In genomic region chr14:36604757-36605505, GRCh38 we compare ENCODE assay signal across 8 cellular contexts. TPM values are rescaled to one million over a fixed set of nuclear protein-coding genes. Genes with fewer than 3 reads are reported as not detected.
DNase-seq lines count a peak whose midpoint lies in the region; ATAC-seq, FAIRE-seq and TF ChIP-seq lines count a peak whose summit lies in the region.

No MANE protein-coding gene starts in this region.

- 6% methylated on average over 4 of the region's 4 CpGs; no CpG with 5 or more reads in 1 of the 2 experiments for WGBS in H1 (ENCODE audit: extremely low coverage in 1 of 2, insufficient coverage in 1 of 2, insufficient read length in 1 of 2, insufficient replicate concordance in 2 of 2, low coverage in 1 of 2, low lambda C conversion rate in 2 of 2, missing lambda C conversion rate in 1 of 2), 2 experiments

- H3K27me3 ChIP-seq in H1 (replicated peaks in 1 of 4; ENCODE audit: control insufficient read depth in 3 of 4, extremely low read depth in 1 of 4, insufficient read depth in 3 of 4, low read length in 3 of 4) = no peaks in the 10 kb centered on the region

- H3K79me2 ChIP-seq in H1 (ENCODE audit: control insufficient read depth in 1 of 2, insufficient read depth in 2 of 2, low read length in 2 of 2) = no peaks in the 10 kb centered on the region

- peaks cover 2 to 12% (median 8%) of the 10 kb centered on the region in 4 experiments; a peak in 5 of 7 replicates for H3K4me1 ChIP-seq in H1 (replicated peaks in 1 of 4; ENCODE audit: control insufficient read depth in 3 of 4, insufficient read depth in 4 of 4, low read length in 3 of 4)

- no peak overlapping the region for H2BK20ac ChIP-seq in H1 (ENCODE audit: low read length)

- peak overlapping the region in 1 of 2 experiments; percentile 59; a peak in 2 of 4 replicates for H3K4me2 ChIP-seq in H1 (ENCODE audit: insufficient read depth in 1 of 2, low read depth in 2 of 2, low read length in 2 of 2)

- H2BK120ac ChIP-seq in H1 (replicated peaks; ENCODE audit: low read depth, low read length) = no peak overlapping the region

- H4K91ac ChIP-seq in H1 (replicated peaks; ENCODE audit: insufficient read length, low read length) = no peak overlapping the region

- ATAC-seq in HG02852 (IDR thresholded peaks at IDR 0.05; ENCODE audit: unreplicated experiment) = peak; percentile 79
- ATAC-seq in omental fat pad (ENCODE audit: low FRiP score) = no peak

- no peaks in the 10 kb centered on the region for H3K9me3 ChIP-seq in H1 (ENCODE audit: insufficient read depth in 2 of 2, low read depth in 1 of 2, low read length in 1 of 2)

- H3K23me2 ChIP-seq in H1 (ENCODE audit: low read depth, low read length) = no peaks in the 10 kb centered on the region; the same call in 1 of the 2 replicates

- no peak overlapping the region for H2AK5ac ChIP-seq in H1 (ENCODE audit: low read depth, low read length)

- H3K79me1 ChIP-seq in H1 (ENCODE audit: low read depth, low read length) = no peaks in the 10 kb centered on the region

- no peak overlapping the region for H3K9ac ChIP-seq in H1 (replicated peaks in 1 of 4; ENCODE audit: extremely low read depth in 1 of 4, low read depth in 3 of 4, low read length in 3 of 4)

- DNase-seq in ACHN = peak; percentile 63
- DNase-seq in GM12865 (ENCODE audit: low read depth) = peak; percentile 73
- peak; percentile 81 to 97 (median 97) for DNase-seq in NCI-H1417 (lab: John Stamatoyannopoulos, UW)
- DNase-seq in SK-MEL-5 (ENCODE audit: low read depth, low spot score) = peak; percentile 90
- peak in 1 of 2 experiments; percentile 70 for DNase-seq in H1 (ENCODE audit: low read depth in 1 of 2, low spot score in 2 of 2)
- peak in 1 of 2 experiments; percentile 54 for DNase-seq in mesothelial cell of epicardium (ENCODE audit: low spot score in 2 of 2, unreplicated experiment in 2 of 2)
- no peak for DNase-seq in omental fat pad (ENCODE audit: low spot score)

- H3K18ac ChIP-seq in H1 (ENCODE audit: extremely low read depth, low read length) = no peak overlapping the region

- POLR2A ChIA-PET in H1 (lab: Charles Lee; ENCODE audit: partially characterized antibody) = interaction anchor here (0.6 kb wide), 1 partner anchor 81 kb away, joined by 3 read pairs; no protein-coding TSS in a partner anchor

- no peaks in the 10 kb centered on the region for H4K20me1 ChIP-seq in H1 (replicated peaks in 1 of 2; ENCODE audit: control insufficient read depth in 1 of 2, insufficient read depth in 2 of 2, low read length in 2 of 2)

- H2BK12ac ChIP-seq in H1 (ENCODE audit: low read depth, low read length) = no peak overlapping the region

- no peak overlapping the region for H3K23ac ChIP-seq in H1 (ENCODE audit: insufficient read length)

- no peak overlapping the region for H4K8ac ChIP-seq in H1 (ENCODE audit: extremely low read depth, insufficient read depth, low read length)

- in situ Hi-C loops in ACHN (cut with HindIII; ENCODE audit: low pct_ligation_motif_present, low pct_unique_long_range_greater_than_20kb, low sequenced_read_pairs) = no loop called here
- in situ Hi-C loops in SK-MEL-5 (cut with HindIII; ENCODE audit: low pct_unique_long_range_greater_than_20kb, low sequenced_read_pairs) = no loop called here

- no peak overlapping the region for H4K5ac ChIP-seq in H1 (ENCODE audit: insufficient read length, low read depth, low read length)

- TF ChIP-seq CTCF in GM12865 (IDR thresholded peaks at IDR 0.05; ENCODE audit: insufficient read depth, low read depth, low read length, missing control alignments) = peak; percentile 76
- peak in 2 of 3 experiments; percentile 78 to 88; a peak in 3 of 4 replicates for TF ChIP-seq CTCF in H1 (IDR thresholded peaks at IDR 0.05; ENCODE audit: control extremely low read depth in 1 of 3, insufficient read depth in 1 of 3, low read depth in 1 of 3, low read length in 3 of 3)
- peak; percentile 71 for TF ChIP-seq CTCF in mesothelial cell of epicardium (IDR thresholded peaks at IDR 0.05; ENCODE audit: unreplicated experiment)
- TF ChIP-seq CTCF in omental fat pad (IDR thresholded peaks at IDR 0.05) = peak in 1 of 3 donors; percentile 26

- no peak overlapping the region for H3K27ac ChIP-seq in H1 (ENCODE audit: low read depth, low read length)

- CTCF ChIA-PET in H1 (lab: Charles Lee; ENCODE audit: partially characterized antibody) = interaction anchor here (0.6 to 10.9 kb wide), 55 partner anchors 9 to 1654 kb away, joined by 3 to 183 read pairs (median 4); partner anchors contain the start of genes NKX2-1, NKX2-8 and PAX9

- H3K36me3 ChIP-seq in H1 (ENCODE audit: control insufficient read depth in 2 of 4, insufficient read depth in 4 of 4, low read length in 3 of 4) = no peaks in the 10 kb centered on the region

- no peaks in the 10 kb centered on the region for H3K4me1 Mint-ChIP-seq in mesothelial cell of epicardium

- TF ChIP-seq EP300 in H1 (IDR thresholded peaks at IDR 0.05; ENCODE audit: borderline replicate concordance in 1 of 2, low read depth in 2 of 2, low read length in 2 of 2) = no peak

- H2BK15ac ChIP-seq in H1 (ENCODE audit: low read length) = no peak overlapping the region

- no peak overlapping the region for H3K14ac ChIP-seq in H1 (ENCODE audit: insufficient read length)

- no peak for TF ChIP-seq POLR2A in H1 (IDR thresholded peaks at IDR 0.05; ENCODE audit: control extremely low read depth in 1 of 2, low read depth in 2 of 2, low read length in 2 of 2)

- H3K4me3 ChIP-seq in GM12865 (ENCODE audit: low read depth, low read length) (no peak overlapping the region), H1 (ENCODE audit: extremely low read depth in 1 of 4, insufficient read depth in 2 of 4, low read depth in 3 of 4, low read length in 4 of 4) (peak overlapping the region in 1 of 4 experiments; percentile 40; a peak in 2 of 8 replicates)

- H3K4me3 Mint-ChIP-seq in mesothelial cell of epicardium = no peak overlapping the region

- no peak overlapping the region for H3K4ac ChIP-seq in H1 (replicated peaks; ENCODE audit: insufficient read length, low read depth, low read length)

- FAIRE-seq in H1 (lab: Jason Lieb, UNC) = peak; percentile 98

- H2AFZ ChIP-seq in H1 (ENCODE audit: low read length) = no peak overlapping the region

- H3K27ac Mint-ChIP-seq in mesothelial cell of epicardium = no peak overlapping the region

- H2BK5ac ChIP-seq in H1 (ENCODE audit: low read depth, low read length) = no peak overlapping the region

- peak; percentile 90 to 93 for TF ChIP-seq RAD21 in H1 (IDR thresholded peaks at IDR 0.05 in 1 of 2, conservative IDR thresholded peaks at IDR 0.05 in 1 of 2; ENCODE audit: low read depth in 2 of 2, low read length in 2 of 2)

- peaks cover 58% of the 10 kb centered on the region for H3K27me3 Mint-ChIP-seq in mesothelial cell of epicardium (ENCODE audit: low read depth)

- no peaks in the 10 kb centered on the region for H3K36me3 Mint-ChIP-seq in mesothelial cell of epicardium

- no peak overlapping the region for H3K56ac ChIP-seq in H1 (replicated peaks; ENCODE audit: insufficient read length, low read depth, low read length)

- no peaks in the 10 kb centered on the region for H3K9me3 Mint-ChIP-seq in mesothelial cell of epicardium

TF ChIP-seq in H1, 55 proteins besides CTCF, POLR2A, EP300 and RAD21:
- peak; percentile 19; the same call in 1 of the 2 replicates for TF ChIP-seq SP1 (IDR thresholded peaks at IDR 0.05; ENCODE audit: low read depth, low read length)
- peak; percentile 75 for TF ChIP-seq ASH2L (IDR thresholded peaks at IDR 0.05; ENCODE audit: low read length)
- 0 out of 2 replicates have a peak, but pooled peaks have one; percentile 22 for TF ChIP-seq KDM5A (IDR thresholded peaks at IDR 0.05; ENCODE audit: low read length)
- TF ChIP-seq NRF1 (IDR thresholded peaks at IDR 0.05; ENCODE audit: low read depth, low read length) = no peak

RNA-seq across cellular contexts. Expression of gene NKX2-8, which starts 22.5 kb away (rescaled TPM):
- 0.27 and 0.50 TPM in 2 replicates for total RNA-seq in SK-MEL-5 (2014; rRNA removed; shearing (Covaris generic))
- 0.38 and 1.7 TPM in 2 replicates for polyA plus RNA-seq in SK-MEL-5 (2015; cell fraction: cytosol; rRNA removed)
- 0.79 and 1.1 TPM in 2 replicates for polyA plus RNA-seq in SK-MEL-5 (2015; cell fraction: nucleus; rRNA removed)
- not detected in 2 replicates for total RNA-seq in H1 (2021; fragmentation: NEBNext Ultra II Directional; extraction: Animal tissue kit (Norgen Biotek cat#: 25700))
- polyA plus RNA-seq in H1 (2011; rRNA removed) = not detected in 2 replicates
- polyA plus RNA-seq in H1 (2011; cell fraction: cytosol; rRNA removed) = not detected
- not detected for polyA plus RNA-seq in H1 (2011; cell fraction: nucleus; rRNA removed)
- polyA plus RNA-seq in H1 (2012, experiment 1 of 2) = not detected in 4 replicates
- polyA plus RNA-seq in H1 (2012, experiment 2 of 2) = not detected
- 0.12 TPM for polyA plus RNA-seq in H1 (2013, experiment 1 of 2)
- 0.13 TPM for polyA plus RNA-seq in H1 (2013, experiment 2 of 2)
- polyA minus RNA-seq in H1 (2011; rRNA and poly(A)+ RNA removed) = not detected in 2 replicates
- not detected for polyA minus RNA-seq in H1 (2011; cell fraction: cytosol; rRNA and poly(A)+ RNA removed)
- polyA minus RNA-seq in H1 (2011; cell fraction: nucleus; rRNA and poly(A)+ RNA removed) = not detected
- total RNA-seq in mesothelial cell of epicardium (not detected in 3 replicates), omental fat pad (not detected)

RNA-seq across cellular contexts. Expression of gene PAX9, which starts 56.7 kb away (rescaled TPM):
- 1.9 and 2.1 TPM in 2 replicates for total RNA-seq in SK-MEL-5 (2014; rRNA removed; shearing (Covaris generic))
- polyA plus RNA-seq in SK-MEL-5 (2015; cell fraction: cytosol; rRNA removed) = 2.6 and 11.0 TPM in 2 replicates
- polyA plus RNA-seq in SK-MEL-5 (2015; cell fraction: nucleus; rRNA removed) = 3.3 and 6.3 TPM in 2 replicates
- total RNA-seq in H1 (2021; fragmentation: NEBNext Ultra II Directional; extraction: Animal tissue kit (Norgen Biotek cat#: 25700)) = not detected in 2 replicates
- polyA plus RNA-seq in H1 (2011; rRNA removed) = 0.05 TPM in 1 of 2 replicates, not detected in the other
- polyA plus RNA-seq in H1 (2011; cell fraction: cytosol; rRNA removed) = not detected
- polyA plus RNA-seq in H1 (2011; cell fraction: nucleus; rRNA removed) = not detected
- polyA plus RNA-seq in H1 (2012, experiment 1 of 2) = 0.20 to 0.35 TPM (median 0.22 TPM) in 4 replicates
- polyA plus RNA-seq in H1 (2012, experiment 2 of 2) = 0.04 TPM
- polyA plus RNA-seq in H1 (2013, experiment 1 of 2) = 0.02 TPM
- polyA plus RNA-seq in H1 (2013, experiment 2 of 2) = not detected
- not detected in 2 replicates for polyA minus RNA-seq in H1 (2011; rRNA and poly(A)+ RNA removed)
- polyA minus RNA-seq in H1 (2011; cell fraction: cytosol; rRNA and poly(A)+ RNA removed) = not detected
- polyA minus RNA-seq in H1 (2011; cell fraction: nucleus; rRNA and poly(A)+ RNA removed) = not detected
- total RNA-seq in mesothelial cell of epicardium (not detected in 3 replicates), omental fat pad (not detected)
